Comparison of ENCODE assay signal across 12 cellular contexts in the genomic region with DNA sequence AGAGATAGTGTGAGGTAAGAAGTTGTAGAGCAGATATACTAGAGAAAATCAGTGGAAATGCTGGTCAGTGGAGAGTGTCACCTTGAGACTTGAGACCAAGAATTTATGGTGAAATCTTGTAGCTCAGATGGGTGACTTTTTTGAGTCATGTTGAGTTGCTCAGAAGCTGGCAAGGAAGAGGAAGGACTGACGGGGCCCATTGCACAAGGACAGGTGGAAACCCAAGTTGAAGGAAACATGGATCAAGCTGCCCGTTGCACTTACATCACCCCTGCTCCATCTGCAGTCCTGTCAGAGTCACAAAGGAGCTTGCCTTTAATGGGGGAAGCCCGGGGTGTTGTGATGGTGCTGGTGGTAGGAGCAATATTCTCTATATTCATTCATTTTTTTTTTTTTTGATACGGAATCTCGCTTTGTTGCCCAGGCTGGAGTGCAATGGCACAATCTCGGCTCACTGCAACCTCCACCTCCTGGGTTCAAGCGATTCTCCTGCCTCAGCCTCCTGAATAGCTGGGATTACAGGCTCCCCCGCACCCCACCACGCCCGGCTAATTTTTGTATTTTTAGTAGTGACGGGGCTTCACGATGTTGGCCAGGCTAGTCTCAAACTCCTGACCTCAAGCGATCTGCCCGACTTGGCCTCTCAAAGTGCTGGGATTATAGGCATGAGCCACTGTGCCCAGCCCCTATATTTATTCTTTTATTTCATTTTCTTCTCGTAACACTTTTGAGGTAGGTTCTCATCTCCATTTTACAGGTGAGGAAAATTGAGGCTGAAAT. TPM values are rescaled to one million over a fixed set of nuclear protein-coding genes. Genes with fewer than 3 reads are reported as not detected.
DNase-seq lines count a peak whose midpoint lies in the region; ATAC-seq and TF ChIP-seq lines count a peak whose summit lies in the region.
"Had no signal": no experiment of that assay in that cellular context is flagged by ENCODE, and none has a peak within 500 bp of the region (broad histone marks: within the 10 kb centered on the region; RNA-seq: fewer than 3 reads in every experiment).

No MANE protein-coding gene starts in this region.

- no TSS peak for BruUV-seq in PC-9 (replicated peaks; lab: Mats Ljungman, UMichigan)

- intact Hi-C loops in heart left ventricle (cut with DNase I), result no loop called here
- intact Hi-C loops in cardiac septum (cut with DNase I), result no loop called here
- intact Hi-C loops in PC-9 (cut with micrococcal nuclease; ENCODE audit: unreplicated experiment), result no loop called here
- intact Hi-C loops in stomach (cut with DNase I; ENCODE audit: low total_unique reads), result no loop called here

- ATAC-seq in heart left ventricle, result no peak

- H2AFZ ChIP-seq in PC-9, result no peak overlapping the region

- H3K4me1 ChIP-seq in heart left ventricle (peaks cover 4 to 97% (median 49%) of the 10 kb centered on the region in 12 donors), PC-9 (replicated peaks; ENCODE audit: insufficient read depth) (peaks cover 31% of the 10 kb centered on the region), thymus (ENCODE audit: control insufficient read depth, insufficient read depth, low read length) (peaks cover 29% of the 10 kb centered on the region), HAP-1 (peaks cover 3% of the 10 kb centered on the region), stomach (peaks cover 13 to 89% (median 41%) of the 10 kb centered on the region in 4 donors)
- peaks cover 56% of the 10 kb centered on the region for H3K4me1 ChIP-seq in effector memory CD4-positive, alpha-beta T cell (ENCODE audit: control insufficient read depth, insufficient read depth, low read length, poor library complexity, severe bottlenecking)

- peak overlapping the region in 1 of 12 donors; percentile 6 for H3K4me3 ChIP-seq in heart left ventricle
- H3K4me3 ChIP-seq in PC-9, result no peak overlapping the region
- H3K4me3 ChIP-seq in effector memory CD4-positive, alpha-beta T cell (ENCODE audit: insufficient read depth, low read depth, low read length, poor library complexity, severe bottlenecking), result no peak overlapping the region
- H3K4me3 ChIP-seq in thymus (ENCODE audit: low read length), result no peak overlapping the region
- no peak overlapping the region for H3K4me3 ChIP-seq in HAP-1
- H3K4me3 ChIP-seq in stomach, result no peak overlapping the region
- H3K4me3 ChIP-seq: sigmoid colon had no signal

- CTCF ChIA-PET in PC-9 (lab: Charles Lee), result no interaction called here

- H3K9me2 ChIP-seq in PC-9 (ENCODE audit: insufficient read depth), result no peaks in the 10 kb centered on the region

- peaks cover 0 to 6% (median 0%) of the 10 kb centered on the region in 12 donors for H3K9me3 ChIP-seq in heart left ventricle
- no peaks in the 10 kb centered on the region for H3K9me3 ChIP-seq in PC-9 (ENCODE audit: insufficient read depth, low read depth)
- H3K9me3 ChIP-seq in effector memory CD4-positive, alpha-beta T cell (ENCODE audit: control insufficient read depth, low read length), result no peaks in the 10 kb centered on the region
- no peaks in the 10 kb centered on the region for H3K9me3 ChIP-seq in thymus (ENCODE audit: control insufficient read depth)
- no peaks in the 10 kb centered on the region for H3K9me3 ChIP-seq in HAP-1
- H3K9me3 ChIP-seq in stomach, result no peaks in the 10 kb centered on the region
- H3K9me3 ChIP-seq: sigmoid colon had no signal

- peaks cover 0 to 3% (median 0%) of the 10 kb centered on the region in 9 donors for H3K36me3 ChIP-seq in heart left ventricle
- peaks cover 10% of the 10 kb centered on the region for H3K36me3 ChIP-seq in PC-9 (ENCODE audit: low read depth)
- no peaks in the 10 kb centered on the region for H3K36me3 ChIP-seq in effector memory CD4-positive, alpha-beta T cell (ENCODE audit: control insufficient read depth, insufficient read depth, low read length)
- no peaks in the 10 kb centered on the region for H3K36me3 ChIP-seq in thymus (ENCODE audit: control insufficient read depth, insufficient read depth)
- no peaks in the 10 kb centered on the region for H3K36me3 ChIP-seq in HAP-1 (replicated peaks)
- H3K36me3 ChIP-seq in stomach, result peaks cover 0 to 7% (median 0%) of the 10 kb centered on the region in 4 donors
- H3K36me3 ChIP-seq: sigmoid colon had no signal

- peaks cover 83% of the 10 kb centered on the region for H4K20me1 ChIP-seq in PC-9 (ENCODE audit: insufficient read depth)

- peak overlapping the region; percentile 17; the same call in 1 of the 2 replicates for H3K4me2 ChIP-seq in PC-9

- 87 to 92% (median 89%) methylated on average over 14 to 15 of the region's 15 CpGs for WGBS in heart left ventricle, 4 donors
- WGBS in thymus, result 93% methylated on average over 15 of the region's 15 CpGs
- 86 to 93% (median 90%) methylated on average over 14 to 15 of the region's 15 CpGs for WGBS in stomach, 5 donors

- DNase-seq in heart left ventricle (no peak), cardiac septum (ENCODE audit: low spot score) (no peak), PC-9 (peak in 1 of 2 experiments; percentile 26), HAP-1 (ENCODE audit: low spot score in 2 of 2) (no peak), LoVo (ENCODE audit: low spot score) (no peak), stomach (no peak)
- DNase-seq in effector memory CD4-positive, alpha-beta T cell, result no peak
- DNase-seq: H9; left ventricle myocardium superior; sigmoid colon; stimulated activated naive CD4-positive, alpha-beta T cell treated with Interleukin-2 at 50 U/mL for 16 hours had no signal

- no peak for TF ChIP-seq POLR2A in heart left ventricle (IDR thresholded peaks at IDR 0.05)
- no peak for TF ChIP-seq POLR2A in stomach (IDR thresholded peaks at IDR 0.05)

- TF ChIP-seq CTCF in heart left ventricle (IDR thresholded peaks at IDR 0.05), result no peak
- TF ChIP-seq CTCF in PC-9 (conservative IDR thresholded peaks at IDR 0.05), result no peak
- no peak for TF ChIP-seq CTCF in stomach (IDR thresholded peaks at IDR 0.05)

- in situ Hi-C loops in HAP-1 (cut with MboI; ENCODE audit: low sequenced_read_pairs), result no loop called here

- H3K27me3 ChIP-seq in heart left ventricle (no peaks in the 10 kb centered on the region), PC-9 (ENCODE audit: insufficient read depth, low read depth) (no peaks in the 10 kb centered on the region), thymus (ENCODE audit: control insufficient read depth, insufficient read depth) (no peaks in the 10 kb centered on the region), HAP-1 (ENCODE audit: low read depth) (no peaks in the 10 kb centered on the region), stomach (no peaks in the 10 kb centered on the region)
- no peaks in the 10 kb centered on the region for H3K27me3 ChIP-seq in effector memory CD4-positive, alpha-beta T cell (replicated peaks; ENCODE audit: control insufficient read depth, insufficient read depth, low read length, poor library complexity, severe bottlenecking)
- H3K27me3 ChIP-seq: sigmoid colon had no signal

- peak overlapping the region in 8 of 12 donors; percentile 45 to 85 (median 77) for H3K27ac ChIP-seq in heart left ventricle
- H3K27ac ChIP-seq in PC-9, result peak overlapping the region; percentile 20; the same call in 1 of the 2 replicates
- H3K27ac ChIP-seq in effector memory CD4-positive, alpha-beta T cell (ENCODE audit: insufficient read depth, low read length, poor library complexity, severe bottlenecking), result peak overlapping the region; percentile 58
- peak overlapping the region; percentile 8 for H3K27ac ChIP-seq in thymus (ENCODE audit: low read depth)
- peak overlapping the region in 2 of 5 donors; percentile 5 to 44 for H3K27ac ChIP-seq in stomach

- peaks cover 31% of the 10 kb centered on the region for H3F3A ChIP-seq in PC-9 (ENCODE audit: insufficient read depth, low read depth)

- TF ChIP-seq EP300 in stomach (IDR thresholded peaks at IDR 0.05), result no peak

- peaks cover 100% of the 10 kb centered on the region for H3K79me2 ChIP-seq in PC-9 (ENCODE audit: low read depth)

- POLR2A ChIA-PET in PC-9 (lab: Charles Lee; ENCODE audit: unreplicated experiment), result no interaction called here

RNA-seq across cellular contexts. Expression of gene UBAC2, which starts 27.4 kb away (rescaled TPM):
- total RNA-seq in heart left ventricle, result 10 to 100 TPM; 32.6 to 55.5 (median 48.5) TPM
- 10 to 100 TPM; 38.8 to 66.9 TPM for polyA plus RNA-seq in heart left ventricle
- total RNA-seq in cardiac septum, result 61.2 TPM
- 80.3 and 82.2 TPM in 2 replicates for total RNA-seq in PC-9 (2021)
- polyA plus RNA-seq in thymus, result 69.1 TPM
- 10 to 100 TPM; 18.1 to 68.8 (median 35.1) TPM for total RNA-seq in stomach
- 10 to 100 TPM; 37.3 to 53.7 (median 42.9) TPM for polyA plus RNA-seq in stomach

RNA-seq across cellular contexts. Expression of gene GPR18, which starts 30.1 kb away (rescaled TPM):
- total RNA-seq in heart left ventricle (1 to 10 TPM in 1 of 9 donors, under 1 TPM in 1, not detected in 7; 0.34 to 1.1 TPM), cardiac septum (not detected), PC-9 (2021) (not detected in 2 replicates), stomach (not detected)
- polyA plus RNA-seq in heart left ventricle (under 1 TPM in 1 of 2 donors, not detected in 1; 0.04 TPM), thymus (6.7 TPM), stomach (under 1 TPM in 2 of 3 donors, not detected in 1; 0.68 to 0.76 TPM)
- total RNA-seq: H9, left ventricle myocardium superior had no signal
